26 cellular contexts compared by ENCODE assay signal in genomic region chr6:16562498-16562897, GRCh38.
DNase-seq lines count a peak whose midpoint lies in the region; ATAC-seq and TF ChIP-seq lines count a peak whose summit lies in the region.
"Had no signal": no experiment of that assay in that cellular context is flagged by ENCODE, and none has a peak within 500 bp of the region (broad histone marks: within the 10 kb centered on the region; RNA-seq: fewer than 3 reads in every experiment).

No MANE protein-coding gene starts in this region.

- no peak overlapping the region for H3K4me3 ChIP-seq in fibroblast of mammary gland (ENCODE audit: control insufficient read depth, low read depth, low read length)
- H3K4me3 ChIP-seq: BLaER1, heart left ventricle, K562, lower lobe of right lung, mucosa of descending colon had no signal

- DNase-seq in stimulated activated CD4-positive, alpha-beta T cell treated with anti-CD3 and anti-CD28 coated beads, Interleukin-4, amount 100 ng/mL, for 24 hours = peak; percentile 9
- no peak for DNase-seq in stimulated activated CD4-positive, alpha-beta T cell treated with anti-CD3 and anti-CD28 coated beads, Interleukin-4, amount 100 ng/mL, for 4 hours
- DNase-seq in SK-MEL-5 (ENCODE audit: low read depth, low spot score) (peak; percentile 40), fibroblast of mammary gland (ENCODE audit: low read depth) (peak; percentile 55), stromal cell of bone marrow (ENCODE audit: low read depth) (peak; percentile 37), DMS153 treated with DMSO at 0.1 percent for 48 hours (lab: John Stamatoyannopoulos, UW; ENCODE audit: unreplicated experiment) (no peak), ureter (ENCODE audit: low spot score) (no peak)
- DNase-seq: ACHN; activated CD8-positive, alpha-beta memory T cell treated with anti-CD3 and anti-CD28 coated beads, Interleukin-2, amount 50 U/mL, for 48 hours; effector CD8-positive, alpha-beta T cell; GF-D8; H9; heart left ventricle; kidney glomerular epithelial cell; lower lobe of right lung; mucosa of descending colon; NCI-H1436 treated with DMSO at 0.1 percent for 48 hours; NCI-H446; NCI-H82; small intestine; stimulated activated CD4-positive, alpha-beta T cell treated with anti-CD3 and anti-CD28 coated beads, Interleukin-1b, Interleukin-23, amount 100 ng/mL, for 48 hours; substantia nigra had no signal

- TF ChIP-seq CTCF in fibroblast of mammary gland (conservative IDR thresholded peaks at IDR 0.05; ENCODE audit: control insufficient read depth, insufficient read depth, low read depth, low read length) = no peak

- ATAC-seq in HG03095 (IDR thresholded peaks at IDR 0.05; ENCODE audit: unreplicated experiment) = no peak
- ATAC-seq: K562; lower lobe of right lung; mucosa of descending colon; natural killer cell treated with Interleukin-12 subunit alpha and Interleukin-12 subunit beta and Interleukin-15 and Interleukin-18, amount 100 ng/mL, for 72 hours had no signal

- in situ Hi-C loops in SK-MEL-5 (cut with HindIII; ENCODE audit: low pct_unique_long_range_greater_than_20kb, low sequenced_read_pairs) = no loop called here

Comparison
In these comparisons a context has a peak if more than half of its experiments do, and no peak if none do; other contexts are left out.
1. DNase-seq: peak in stimulated activated CD4-positive, alpha-beta T cell treated with anti-CD3 and anti-CD28 coated beads, Interleukin-4, amount 100 ng/mL, for 24 hours (single experiment), SK-MEL-5 (single experiment), fibroblast of mammary gland (single experiment) and stromal cell of bone marrow (single experiment); none in stimulated activated CD4-positive, alpha-beta T cell treated with anti-CD3 and anti-CD28 coated beads, Interleukin-4, amount 100 ng/mL, for 4 hours (0 of 2), DMS153 treated with DMSO at 0.1 percent for 48 hours (single experiment) and ureter (single experiment).